8 cellular contexts compared by ENCODE assay signal in genomic region chr10:86971146-86971991, GRCh38. TPM values are rescaled to one million over a fixed set of nuclear protein-coding genes. Genes with fewer than 3 reads are reported as not detected.
DNase-seq lines count a peak whose midpoint lies in the region; ATAC-seq and TF ChIP-seq lines count a peak whose summit lies in the region.

No MANE protein-coding gene starts in this region.

- POLR2A ChIA-PET in RWPE1 (lab: Yijun Ruan, JAX; ENCODE audit: low non-redundant PET): interaction anchor here (0.6 to 1.1 kb wide), 5 partner anchors 13 to 231 kb away, joined by 3 to 11 read pairs (median 4); partner anchors contain the start of genes SHLD2 and SNCG

- H3K4me3 Mint-ChIP-seq in activated naive CD4-positive, alpha-beta T cell treated with anti-CD3 and anti-CD28 coated beads, Interleukin-2, amount 10 ng/mL, durations not matched to agents 7 days and 5 days: peak overlapping the region; percentile 65
- H3K4me3 Mint-ChIP-seq in glutamatergic neuron (ENCODE audit: unreplicated experiment): peak overlapping the region; percentile 88

- H3K27ac Mint-ChIP-seq in activated naive CD4-positive, alpha-beta T cell treated with anti-CD3 and anti-CD28 coated beads, Interleukin-2, amount 10 ng/mL, durations not matched to agents 7 days and 5 days: peak overlapping the region; percentile 75
- peak overlapping the region; percentile 80 for H3K27ac Mint-ChIP-seq in glutamatergic neuron (ENCODE audit: unreplicated experiment)

- H3K36me3 ChIP-seq in transverse colon: no peaks in the 10 kb centered on the region

- H3K9me3 Mint-ChIP-seq in activated naive CD4-positive, alpha-beta T cell treated with anti-CD3 and anti-CD28 coated beads, Interleukin-2, amount 10 ng/mL, durations not matched to agents 7 days and 5 days: no peaks in the 10 kb centered on the region
- peaks cover 10% of the 10 kb centered on the region for H3K9me3 Mint-ChIP-seq in glutamatergic neuron (ENCODE audit: unreplicated experiment)

- CTCF ChIA-PET in RWPE1 (lab: Yijun Ruan, JAX): interaction anchor here (0.7 to 3.2 kb wide), 3 partner anchors 11 to 67 kb away, joined by 3 to 21 read pairs (median 4); no protein-coding TSS in a partner anchor
- CTCF ChIA-PET in activated naive CD4-positive, alpha-beta T cell treated with anti-CD3 and anti-CD28 coated beads, Interleukin-2, amount 10 ng/mL, durations not matched to agents 7 days and 5 days (lab: Charles Lee): interaction anchor here (1.4 kb wide), 1 partner anchor 11 kb away, joined by 5 read pairs; no protein-coding TSS in a partner anchor

- in situ Hi-C loops in transverse colon (cut with MboI; ENCODE audit: low pct_ligation_motif_present in 1 of 4, low pct_unique_long_range_greater_than_20kb in 1 of 4, low sequenced_read_pairs in 3 of 4): no loop called here

- H3K36me3 Mint-ChIP-seq in activated naive CD4-positive, alpha-beta T cell treated with anti-CD3 and anti-CD28 coated beads, Interleukin-2, amount 10 ng/mL, durations not matched to agents 7 days and 5 days: no peaks in the 10 kb centered on the region
- H3K36me3 Mint-ChIP-seq in glutamatergic neuron (ENCODE audit: unreplicated experiment): no peaks in the 10 kb centered on the region

- WGBS in transverse colon (ENCODE audit: low coverage in 1 of 2), 2 donors: 9% methylated on average over 67 of the region's 77 CpGs; no CpG with 5 or more reads in 1 of the 2 donors

- intact Hi-C loops in posterior cingulate gyrus (cut with DNase I): no loop called here
- intact Hi-C loops in transverse colon (cut with DNase I; ENCODE audit: low total_unique reads): no loop called here

- H3K4me3 ChIP-seq in AG10803 (ENCODE audit: low read length): peak overlapping the region; percentile 79
- peak overlapping the region; percentile 38 to 59 (median 53) for H3K4me3 ChIP-seq in transverse colon

- peak; percentile 93 for TF ChIP-seq POLR2A in transverse colon (IDR thresholded peaks at IDR 0.05)

- H3K4me1 ChIP-seq in transverse colon: peaks cover 21 to 63% (median 52%) of the 10 kb centered on the region in 4 donors

- H3K9me3 ChIP-seq in transverse colon: no peaks in the 10 kb centered on the region

- TF ChIP-seq CTCF in AG10803 (conservative IDR thresholded peaks at IDR 0.05; ENCODE audit: low read length) (no peak; the same call in 1 of the 2 replicates), RWPE1 (conservative IDR thresholded peaks at IDR 0.05; ENCODE audit: low read depth) (no peak), glutamatergic neuron (IDR thresholded peaks at IDR 0.05; ENCODE audit: partially characterized antibody, unreplicated experiment) (no peak), transverse colon (IDR thresholded peaks at IDR 0.05) (peak in 3 of 5 experiments; percentile 12 to 66 (median 12))

- peaks cover 34% of the 10 kb centered on the region for H3K4me1 Mint-ChIP-seq in activated naive CD4-positive, alpha-beta T cell treated with anti-CD3 and anti-CD28 coated beads, Interleukin-2, amount 10 ng/mL, durations not matched to agents 7 days and 5 days
- peaks cover 17% of the 10 kb centered on the region for H3K4me1 Mint-ChIP-seq in glutamatergic neuron (ENCODE audit: low read depth, unreplicated experiment)

- peaks cover 83% of the 10 kb centered on the region for H3K27me3 Mint-ChIP-seq in activated naive CD4-positive, alpha-beta T cell treated with anti-CD3 and anti-CD28 coated beads, Interleukin-2, amount 10 ng/mL, durations not matched to agents 7 days and 5 days
- peaks cover 15% of the 10 kb centered on the region for H3K27me3 Mint-ChIP-seq in glutamatergic neuron (ENCODE audit: unreplicated experiment)

- DNase-seq in AG10803 (ENCODE audit: low read depth) (peak; percentile 89), RWPE1 (ENCODE audit: low spot score) (peak; percentile 94), glutamatergic neuron (peak; percentile 65), posterior cingulate gyrus (peak in 6 of 10 donors; percentile 39 to 91 (median 70)), transverse colon (peak; percentile 94)
- peak; percentile 87 for DNase-seq in activated naive CD4-positive, alpha-beta T cell treated with anti-CD3 and anti-CD28 coated beads, Interleukin-2, amount 10 ng/mL, durations not matched to agents 7 days and 5 days

- ATAC-seq in GM19025 (IDR thresholded peaks at IDR 0.05; ENCODE audit: low read depth, unreplicated experiment) (peak; percentile 86), HG03159 (IDR thresholded peaks at IDR 0.05; ENCODE audit: unreplicated experiment) (peak; percentile 72)

- H3K27ac ChIP-seq in RWPE1 (peak overlapping the region; percentile 100), transverse colon (peak overlapping the region; percentile 88 to 95 (median 91))

- H3K27me3 ChIP-seq in transverse colon: no peaks in the 10 kb centered on the region

- peak; percentile 94 for TF ChIP-seq EP300 in transverse colon (IDR thresholded peaks at IDR 0.05; ENCODE audit: low read depth)

RNA-seq across cellular contexts. Expression of gene ADIRF, which starts 3.1 kb away (rescaled TPM):
- total RNA-seq in glutamatergic neuron (ENCODE audit: unreplicated experiment) (not detected), transverse colon (100 to 1,000 TPM in 2 of 4 donors, 10 to 100 TPM in 2; 35.0 to 194 (median 117) TPM)

RNA-seq across cellular contexts. Expression of gene SNCG, which starts 13.0 kb away (rescaled TPM):
- total RNA-seq in glutamatergic neuron (ENCODE audit: unreplicated experiment) (431 TPM), transverse colon (1 to 10 TPM in 2 of 4 donors, not detected in 2; 7.4 to 7.5 TPM)

RNA-seq across cellular contexts. Expression of gene MMRN2, which starts 14.0 kb away (rescaled TPM):
- 5.4 TPM for total RNA-seq in glutamatergic neuron (ENCODE audit: unreplicated experiment)
- 10 to 100 TPM in 1 of 4 donors, 1 to 10 TPM in 3; 1.1 to 25.3 (median 8.1) TPM for total RNA-seq in transverse colon

RNA-seq across cellular contexts. Expression of gene FAM25A, which starts 48.7 kb away (rescaled TPM):
- total RNA-seq in glutamatergic neuron (ENCODE audit: unreplicated experiment) (not detected), transverse colon (not detected)

Comparison
In these comparisons a context has a peak if more than half of its experiments do, and no peak if none do; other contexts are left out.
1. Peak in every context shown above with its lines: DNase-seq, ATAC-seq, H3K4me3 ChIP-seq and H3K27ac ChIP-seq.
2. CTCF ChIP-seq: peak in transverse colon (3 of 5); none in AG10803 (single experiment), RWPE1 (single experiment) and glutamatergic neuron (single experiment).
3. RNA of gene ADIRF, which starts 3.1 kb away (total RNA-seq): 35.0 to 194 TPM in transverse colon; not detected in glutamatergic neuron (single experiment); every median in the first group is over 10 times any median in the second.
4. RNA of gene SNCG, which starts 13.0 kb away (total RNA-seq): 431 TPM in glutamatergic neuron (single experiment); 7.4 to 7.5 TPM in transverse colon; every median in the first group is over 10 times any median in the second.